10 cellular contexts compared by ENCODE assay signal in genomic region chr2:108637304-108637669, GRCh38.
DNase-seq lines count a peak whose midpoint lies in the region; ATAC-seq and TF ChIP-seq lines count a peak whose summit lies in the region.
"Had no signal": no experiment of that assay in that cellular context is flagged by ENCODE, and none has a peak within 500 bp of the region (broad histone marks: within the 10 kb centered on the region; RNA-seq: fewer than 3 reads in every experiment).

No MANE protein-coding gene starts in this region.

- no peaks in the 10 kb centered on the region for H3K36me3 ChIP-seq in skeletal muscle satellite cell (ENCODE audit: insufficient read depth, low read length)

- H3K4me3 ChIP-seq in skeletal muscle satellite cell (ENCODE audit: low read length), result no peak overlapping the region

- H3K9ac ChIP-seq in skeletal muscle satellite cell (ENCODE audit: low read depth, low read length), result peak overlapping the region; percentile 74

- DNase-seq in activated CD4-positive, alpha-beta T cell treated with anti-CD3 and anti-CD28 coated beads, Interleukin-2, amount 10 ng/mL, durations not matched to agents 24 days and 14 days, result no peak
- DNase-seq in activated CD4-positive, alpha-beta T cell treated with anti-CD3 and anti-CD28 coated beads for 4 hours, result no peak
- DNase-seq in globus pallidus (ENCODE audit: low spot score), result peak; percentile 57
- no peak for DNase-seq in Calu3
- no peak for DNase-seq in cerebellar cortex (ENCODE audit: low spot score)
- DNase-seq in NCI-H345 (lab: John Stamatoyannopoulos, UW), result no peak

- no peaks in the 10 kb centered on the region for H3K27me3 ChIP-seq in skeletal muscle satellite cell (ENCODE audit: control insufficient read depth, insufficient read depth, low read length)

- peak overlapping the region; percentile 79 for H3K27ac Mint-ChIP-seq in activated CD4-positive, alpha-beta T cell treated with anti-CD3 and anti-CD28 coated beads, Interleukin-2, amount 10 ng/mL, durations not matched to agents 24 days and 14 days
- H3K27ac Mint-ChIP-seq in Calu3 (ENCODE audit: unreplicated experiment), result no peak overlapping the region

- H3K4me1 ChIP-seq in skeletal muscle satellite cell (ENCODE audit: control insufficient read depth, insufficient read depth, low read length), result peaks cover 68% of the 10 kb centered on the region

- BruUV-seq in Calu3 (replicated peaks; lab: Mats Ljungman, UMichigan), result no TSS peak

- peak overlapping the region; percentile 43 for H3K4me2 ChIP-seq in skeletal muscle satellite cell (ENCODE audit: low read length)

- peaks cover 60% of the 10 kb centered on the region for H3K4me1 Mint-ChIP-seq in activated CD4-positive, alpha-beta T cell treated with anti-CD3 and anti-CD28 coated beads, Interleukin-2, amount 10 ng/mL, durations not matched to agents 24 days and 14 days
- H3K4me1 Mint-ChIP-seq in Calu3 (ENCODE audit: low read depth, unreplicated experiment), result peaks cover 74% of the 10 kb centered on the region

- peak overlapping the region; percentile 45 for H3K4me3 Mint-ChIP-seq in activated CD4-positive, alpha-beta T cell treated with anti-CD3 and anti-CD28 coated beads, Interleukin-2, amount 10 ng/mL, durations not matched to agents 24 days and 14 days
- no peak overlapping the region for H3K4me3 Mint-ChIP-seq in Calu3 (ENCODE audit: low read depth, unreplicated experiment)
- H3K4me3 Mint-ChIP-seq: neural crest cell; T-helper 1 cell treated with Interleukin-12 subunit alpha and Interleukin-12 subunit beta and Interleukin-4 antibody, amounts not matched to agents 30 μg/mL and 1 μg/mL, for 36 hours had no signal

- no peaks in the 10 kb centered on the region for H3K27me3 Mint-ChIP-seq in activated CD4-positive, alpha-beta T cell treated with anti-CD3 and anti-CD28 coated beads, Interleukin-2, amount 10 ng/mL, durations not matched to agents 24 days and 14 days
- H3K27me3 Mint-ChIP-seq in Calu3 (ENCODE audit: unreplicated experiment), result no peaks in the 10 kb centered on the region

- CTCF ChIA-PET in Calu3 (lab: Charles Lee), result interaction anchor here (0.7 to 2.4 kb wide), 11 partner anchors 16 to 133 kb away, joined by 3 to 45 read pairs (median 7); no protein-coding TSS in a partner anchor

- TF ChIP-seq CTCF in Calu3 (IDR thresholded peaks at IDR 0.05; ENCODE audit: unreplicated experiment), result no peak

- no peaks in the 10 kb centered on the region for H3K9me3 ChIP-seq in skeletal muscle satellite cell (replicated peaks; ENCODE audit: low read length)

- H3K36me3 Mint-ChIP-seq in activated CD4-positive, alpha-beta T cell treated with anti-CD3 and anti-CD28 coated beads, Interleukin-2, amount 10 ng/mL, durations not matched to agents 24 days and 14 days (ENCODE audit: low read depth), result peaks cover 13% of the 10 kb centered on the region
- no peaks in the 10 kb centered on the region for H3K36me3 Mint-ChIP-seq in Calu3 (ENCODE audit: insufficient read depth, unreplicated experiment)

- ATAC-seq in SK-N-SH treated with all-trans-retinoic acid at 6 μM for 48 hours, result peak; percentile 44

- H3K9me3 Mint-ChIP-seq in activated CD4-positive, alpha-beta T cell treated with anti-CD3 and anti-CD28 coated beads, Interleukin-2, amount 10 ng/mL, durations not matched to agents 24 days and 14 days, result no peaks in the 10 kb centered on the region
- no peaks in the 10 kb centered on the region for H3K9me3 Mint-ChIP-seq in Calu3 (ENCODE audit: low read depth, unreplicated experiment)
- H3K9me3 Mint-ChIP-seq: neural crest cell; T-helper 1 cell treated with Interleukin-12 subunit alpha and Interleukin-12 subunit beta and Interleukin-4 antibody, amounts not matched to agents 30 μg/mL and 1 μg/mL, for 36 hours had no signal

- intact Hi-C loops in activated CD4-positive, alpha-beta T cell treated with anti-CD3 and anti-CD28 coated beads, Interleukin-2, amount 10 ng/mL, durations not matched to agents 24 days and 14 days (cut with micrococcal nuclease), result loop anchor here (10.0 kb wide), 1 partner anchor 102 kb away; the partner anchor contains the start of gene LIMS1
- intact Hi-C loops in Calu3 (cut with micrococcal nuclease; ENCODE audit: unreplicated experiment), result no loop called here

TF ChIP-seq in SK-N-SH treated with all-trans-retinoic acid at 6 μM for 48 hours, 23 proteins besides CTCF, POLR2A, EP300 and RAD21:
- TF ChIP-seq ZNF565 (CRISPR knock-in tag; conservative IDR thresholded peaks at IDR 0.05; ENCODE audit: low read depth) (no peak), ISL1 (CRISPR knock-in tag; IDR thresholded peaks at IDR 0.05) (0 out of 2 replicates have a peak, but pooled peaks have one; percentile 11)
